In genomic region chr7:47502240-47502877, GRCh38 we compare ENCODE assay signal across 1 cellular context.
TF ChIP-seq lines count a peak whose summit lies in the region.

No MANE protein-coding gene starts in this region.

TF ChIP-seq in H1, 55 proteins besides CTCF, POLR2A, EP300 and RAD21 (continued from another document):
- TF ChIP-seq CBX5 (IDR thresholded peaks at IDR 0.05; ENCODE audit: low read depth, low read length): no peak
- TF ChIP-seq PHF8 (conservative IDR thresholded peaks at IDR 0.05; ENCODE audit: low read depth, low read length): no peak
- TF ChIP-seq SP1 (IDR thresholded peaks at IDR 0.05; ENCODE audit: low read depth, low read length): no peak
- no peak for TF ChIP-seq POLR2AphosphoS5 (IDR thresholded peaks at IDR 0.05; ENCODE audit: low read depth, low read length)
- no peak for TF ChIP-seq TAF7 (optimal IDR thresholded peaks at IDR 0.05; ENCODE audit: borderline replicate concordance, low read depth, low read length)
- TF ChIP-seq SUZ12 (IDR thresholded peaks at IDR 0.05; ENCODE audit: low read length): no peak
- no peak for TF ChIP-seq FOSL1 (IDR thresholded peaks at IDR 0.05; ENCODE audit: insufficient read depth, low read depth, low read length)
- no peak for TF ChIP-seq ZNF274 (IDR thresholded peaks at IDR 0.05; ENCODE audit: borderline replicate concordance, extremely low read depth, low read length)
